In the genomic region with DNA sequence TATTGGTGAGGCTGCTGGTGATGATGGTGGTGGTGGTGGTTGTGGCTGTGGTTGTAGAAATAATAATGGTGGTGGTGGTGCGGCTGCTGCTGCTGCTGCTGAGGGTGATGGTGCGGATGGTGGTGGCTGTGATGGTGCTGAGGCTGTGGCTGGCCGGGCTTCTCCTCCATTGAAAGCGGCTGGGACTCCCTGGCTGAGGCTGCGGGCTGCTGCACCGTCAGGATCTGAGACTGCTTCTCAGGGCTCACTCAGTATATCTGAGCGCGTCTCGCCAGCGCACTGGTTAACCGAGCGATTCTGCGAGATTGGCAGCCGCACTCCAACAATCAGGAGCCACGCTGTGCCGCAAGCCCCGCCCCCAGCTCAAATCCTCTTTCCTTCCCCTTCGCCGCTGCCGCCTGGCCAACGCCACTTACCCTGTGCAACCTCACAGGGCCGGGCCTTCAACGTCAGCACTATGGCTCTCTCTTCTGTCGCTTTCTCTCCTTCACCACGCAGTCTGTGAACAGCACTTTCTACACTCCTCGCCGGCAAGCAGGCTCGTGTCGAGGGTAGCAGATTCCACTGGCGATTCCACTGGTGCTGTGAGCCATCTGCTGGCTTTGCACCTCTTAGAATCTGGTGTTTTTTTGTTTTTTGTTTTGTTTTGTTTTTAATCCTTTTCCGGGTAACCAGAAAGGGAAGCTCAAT, we compare ENCODE assay signal across 1 cellular context.
TF ChIP-seq lines count a peak whose summit lies in the region.

TSS of gene NUFIP2 (minus strand) at position 259 of the 690 bp plus-strand sequence. CDS start at position 170, 89 bp downstream.

TF ChIP-seq in HepG2, 621 proteins besides CTCF, POLR2A, EP300 and RAD21 (continued from another document and continues in another):
- TF ChIP-seq ZNF432 (CRISPR knock-in tag; IDR thresholded peaks at IDR 0.05; ENCODE audit: borderline replicate concordance) (no peak), LRRFIP1 (CRISPR knock-in tag; conservative IDR thresholded peaks at IDR 0.05) (no peak), MLLT10 (CRISPR knock-in tag; IDR thresholded peaks at IDR 0.05) (no peak), ZKSCAN5 (CRISPR knock-in tag; IDR thresholded peaks at IDR 0.05) (peak; percentile 69; the same call in 1 of the 2 replicates), ZNF567 (CRISPR knock-in tag; IDR thresholded peaks at IDR 0.05; ENCODE audit: borderline replicate concordance) (peak; percentile 87; the same call in 1 of the 2 replicates), IRF2 (CRISPR knock-in tag; IDR thresholded peaks at IDR 0.05) (peak; percentile 95), ZNF232 (CRISPR knock-in tag; IDR thresholded peaks at IDR 0.05; ENCODE audit: borderline replicate concordance) (peak; percentile 63; the same call in 1 of the 2 replicates), NR2F6 (IDR thresholded peaks at IDR 0.05) (no peak), NR2F6 (CRISPR knock-in tag; IDR thresholded peaks at IDR 0.05) (peak; percentile 57; the same call in 1 of the 2 replicates), ZNF333 (CRISPR knock-in tag; IDR thresholded peaks at IDR 0.05; ENCODE audit: borderline replicate concordance) (no peak), FOXP1 (IDR thresholded peaks at IDR 0.05) (no peak), FOXP1 (CRISPR knock-in tag; IDR thresholded peaks at IDR 0.05) (no peak), ZSCAN22 (CRISPR knock-in tag; IDR thresholded peaks at IDR 0.05) (peak; percentile 39), ZNF775 (CRISPR knock-in tag; IDR thresholded peaks at IDR 0.05; ENCODE audit: borderline replicate concordance) (no peak), TCF7 (IDR thresholded peaks at IDR 0.05; ENCODE audit: low read depth) (no peak), ZMYM2 (CRISPR knock-in tag; IDR thresholded peaks at IDR 0.05) (no peak), HNRNPLL (IDR thresholded peaks at IDR 0.05; ENCODE audit: low read depth, low read length, poor library complexity, severe bottlenecking) (peak; percentile 89), SMARCE1 (IDR thresholded peaks at IDR 0.05; ENCODE audit: borderline replicate concordance) (no peak), SCMH1 (CRISPR knock-in tag; IDR thresholded peaks at IDR 0.05; ENCODE audit: borderline replicate concordance) (no peak), CCAR2 (optimal IDR thresholded peaks at IDR 0.05; ENCODE audit: low read depth, low read length) (no peak), ZBTB49 (CRISPR knock-in tag; IDR thresholded peaks at IDR 0.05; ENCODE audit: borderline replicate concordance) (no peak), RFX3 (CRISPR knock-in tag; IDR thresholded peaks at IDR 0.05) (no peak), CAMTA2 (CRISPR knock-in tag; IDR thresholded peaks at IDR 0.05; ENCODE audit: borderline replicate concordance) (no peak), ZNF781 (CRISPR knock-in tag; IDR thresholded peaks at IDR 0.05; ENCODE audit: borderline replicate concordance, not compliant biosample characterization) (peak; percentile 60), USF2 (IDR thresholded peaks at IDR 0.05; ENCODE audit: low read depth, low read length) (no peak; the same call in 1 of the 2 replicates), USF2 (CRISPR knock-in tag; IDR thresholded peaks at IDR 0.05; ENCODE audit: borderline replicate concordance) (no peak), GFI1 (CRISPR knock-in tag; IDR thresholded peaks at IDR 0.05; ENCODE audit: borderline replicate concordance) (no peak), ZBTB44 (CRISPR knock-in tag; IDR thresholded peaks at IDR 0.05) (peak; percentile 88; the same call in 1 of the 2 replicates), ZNF749 (CRISPR knock-in tag; IDR thresholded peaks at IDR 0.05; ENCODE audit: borderline replicate concordance) (no peak), NFIB (CRISPR knock-in tag; IDR thresholded peaks at IDR 0.05; ENCODE audit: borderline replicate concordance) (no peak)
- TF ChIP-seq, protein P1, sequence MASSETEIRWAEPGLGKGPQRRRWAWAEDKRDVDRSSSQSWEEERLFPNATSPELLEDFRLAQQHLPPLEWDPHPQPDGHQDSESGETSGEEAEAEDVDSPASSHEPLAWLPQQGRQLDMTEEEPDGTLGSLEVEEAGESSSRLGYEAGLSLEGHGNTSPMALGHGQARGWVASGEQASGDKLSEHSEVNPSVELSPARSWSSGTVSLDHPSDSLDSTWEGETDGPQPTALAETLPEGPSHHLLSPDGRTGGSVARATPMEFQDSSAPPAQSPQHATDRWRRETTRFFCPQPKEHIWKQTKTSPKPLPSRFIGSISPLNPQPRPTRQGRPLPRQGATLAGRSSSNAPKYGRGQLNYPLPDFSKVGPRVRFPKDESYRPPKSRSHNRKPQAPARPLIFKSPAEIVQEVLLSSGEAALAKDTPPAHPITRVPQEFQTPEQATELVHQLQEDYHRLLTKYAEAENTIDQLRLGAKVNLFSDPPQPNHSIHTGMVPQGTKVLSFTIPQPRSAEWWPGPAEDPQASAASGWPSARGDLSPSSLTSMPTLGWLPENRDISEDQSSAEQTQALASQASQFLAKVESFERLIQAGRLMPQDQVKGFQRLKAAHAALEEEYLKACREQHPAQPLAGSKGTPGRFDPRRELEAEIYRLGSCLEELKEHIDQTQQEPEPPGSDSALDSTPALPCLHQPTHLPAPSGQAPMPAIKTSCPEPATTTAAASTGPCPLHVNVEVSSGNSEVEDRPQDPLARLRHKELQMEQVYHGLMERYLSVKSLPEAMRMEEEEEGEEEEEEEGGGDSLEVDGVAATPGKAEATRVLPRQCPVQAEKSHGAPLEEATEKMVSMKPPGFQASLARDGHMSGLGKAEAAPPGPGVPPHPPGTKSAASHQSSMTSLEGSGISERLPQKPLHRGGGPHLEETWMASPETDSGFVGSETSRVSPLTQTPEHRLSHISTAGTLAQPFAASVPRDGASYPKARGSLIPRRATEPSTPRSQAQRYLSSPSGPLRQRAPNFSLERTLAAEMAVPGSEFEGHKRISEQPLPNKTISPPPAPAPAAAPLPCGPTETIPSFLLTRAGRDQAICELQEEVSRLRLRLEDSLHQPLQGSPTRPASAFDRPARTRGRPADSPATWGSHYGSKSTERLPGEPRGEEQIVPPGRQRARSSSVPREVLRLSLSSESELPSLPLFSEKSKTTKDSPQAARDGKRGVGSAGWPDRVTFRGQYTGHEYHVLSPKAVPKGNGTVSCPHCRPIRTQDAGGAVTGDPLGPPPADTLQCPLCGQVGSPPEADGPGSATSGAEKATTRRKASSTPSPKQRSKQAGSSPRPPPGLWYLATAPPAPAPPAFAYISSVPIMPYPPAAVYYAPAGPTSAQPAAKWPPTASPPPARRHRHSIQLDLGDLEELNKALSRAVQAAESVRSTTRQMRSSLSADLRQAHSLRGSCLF (CRISPR knock-in tag; IDR thresholded peaks at IDR 0.05; ENCODE audit: borderline replicate concordance): no peak
- TF ChIP-seq, protein P2, sequence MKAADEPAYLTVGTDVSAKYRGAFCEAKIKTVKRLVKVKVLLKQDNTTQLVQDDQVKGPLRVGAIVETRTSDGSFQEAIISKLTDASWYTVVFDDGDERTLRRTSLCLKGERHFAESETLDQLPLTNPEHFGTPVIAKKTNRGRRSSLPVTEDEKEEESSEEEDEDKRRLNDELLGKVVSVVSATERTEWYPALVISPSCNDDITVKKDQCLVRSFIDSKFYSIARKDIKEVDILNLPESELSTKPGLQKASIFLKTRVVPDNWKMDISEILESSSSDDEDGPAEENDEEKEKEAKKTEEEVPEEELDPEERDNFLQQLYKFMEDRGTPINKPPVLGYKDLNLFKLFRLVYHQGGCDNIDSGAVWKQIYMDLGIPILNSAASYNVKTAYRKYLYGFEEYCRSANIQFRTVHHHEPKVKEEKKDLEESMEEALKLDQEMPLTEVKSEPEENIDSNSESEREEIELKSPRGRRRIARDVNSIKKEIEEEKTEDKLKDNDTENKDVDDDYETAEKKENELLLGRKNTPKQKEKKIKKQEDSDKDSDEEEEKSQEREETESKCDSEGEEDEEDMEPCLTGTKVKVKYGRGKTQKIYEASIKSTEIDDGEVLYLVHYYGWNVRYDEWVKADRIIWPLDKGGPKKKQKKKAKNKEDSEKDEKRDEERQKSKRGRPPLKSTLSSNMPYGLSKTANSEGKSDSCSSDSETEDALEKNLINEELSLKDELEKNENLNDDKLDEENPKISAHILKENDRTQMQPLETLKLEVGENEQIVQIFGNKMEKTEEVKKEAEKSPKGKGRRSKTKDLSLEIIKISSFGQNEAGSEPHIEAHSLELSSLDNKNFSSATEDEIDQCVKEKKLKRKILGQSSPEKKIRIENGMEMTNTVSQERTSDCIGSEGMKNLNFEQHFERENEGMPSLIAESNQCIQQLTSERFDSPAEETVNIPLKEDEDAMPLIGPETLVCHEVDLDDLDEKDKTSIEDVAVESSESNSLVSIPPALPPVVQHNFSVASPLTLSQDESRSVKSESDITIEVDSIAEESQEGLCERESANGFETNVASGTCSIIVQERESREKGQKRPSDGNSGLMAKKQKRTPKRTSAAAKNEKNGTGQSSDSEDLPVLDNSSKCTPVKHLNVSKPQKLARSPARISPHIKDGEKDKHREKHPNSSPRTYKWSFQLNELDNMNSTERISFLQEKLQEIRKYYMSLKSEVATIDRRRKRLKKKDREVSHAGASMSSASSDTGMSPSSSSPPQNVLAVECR (CRISPR knock-in tag; IDR thresholded peaks at IDR 0.05; ENCODE audit: borderline replicate concordance): peak; percentile 85
- TF ChIP-seq, protein P3, sequence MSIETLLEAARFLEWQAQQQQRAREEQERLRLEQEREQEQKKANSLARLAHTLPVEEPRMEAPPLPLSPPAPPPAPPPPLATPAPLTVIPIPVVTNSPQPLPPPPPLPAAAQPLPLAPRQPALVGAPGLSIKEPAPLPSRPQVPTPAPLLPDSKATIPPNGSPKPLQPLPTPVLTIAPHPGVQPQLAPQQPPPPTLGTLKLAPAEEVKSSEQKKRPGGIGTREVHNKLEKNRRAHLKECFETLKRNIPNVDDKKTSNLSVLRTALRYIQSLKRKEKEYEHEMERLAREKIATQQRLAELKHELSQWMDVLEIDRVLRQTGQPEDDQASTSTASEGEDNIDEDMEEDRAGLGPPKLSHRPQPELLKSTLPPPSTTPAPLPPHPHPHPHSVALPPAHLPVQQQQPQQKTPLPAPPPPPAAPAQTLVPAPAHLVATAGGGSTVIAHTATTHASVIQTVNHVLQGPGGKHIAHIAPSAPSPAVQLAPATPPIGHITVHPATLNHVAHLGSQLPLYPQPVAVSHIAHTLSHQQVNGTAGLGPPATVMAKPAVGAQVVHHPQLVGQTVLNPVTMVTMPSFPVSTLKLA (IDR thresholded peaks at IDR 0.05): 0 out of 2 replicates have a peak, but pooled peaks have one; percentile 29
- TF ChIP-seq, protein P4, sequence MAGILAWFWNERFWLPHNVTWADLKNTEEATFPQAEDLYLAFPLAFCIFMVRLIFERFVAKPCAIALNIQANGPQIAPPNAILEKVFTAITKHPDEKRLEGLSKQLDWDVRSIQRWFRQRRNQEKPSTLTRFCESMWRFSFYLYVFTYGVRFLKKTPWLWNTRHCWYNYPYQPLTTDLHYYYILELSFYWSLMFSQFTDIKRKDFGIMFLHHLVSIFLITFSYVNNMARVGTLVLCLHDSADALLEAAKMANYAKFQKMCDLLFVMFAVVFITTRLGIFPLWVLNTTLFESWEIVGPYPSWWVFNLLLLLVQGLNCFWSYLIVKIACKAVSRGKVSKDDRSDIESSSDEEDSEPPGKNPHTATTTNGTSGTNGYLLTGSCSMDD (CRISPR knock-in tag; IDR thresholded peaks at IDR 0.05): no peak
